Comparison of ENCODE assay signal across 13 cellular contexts in the genomic region with DNA sequence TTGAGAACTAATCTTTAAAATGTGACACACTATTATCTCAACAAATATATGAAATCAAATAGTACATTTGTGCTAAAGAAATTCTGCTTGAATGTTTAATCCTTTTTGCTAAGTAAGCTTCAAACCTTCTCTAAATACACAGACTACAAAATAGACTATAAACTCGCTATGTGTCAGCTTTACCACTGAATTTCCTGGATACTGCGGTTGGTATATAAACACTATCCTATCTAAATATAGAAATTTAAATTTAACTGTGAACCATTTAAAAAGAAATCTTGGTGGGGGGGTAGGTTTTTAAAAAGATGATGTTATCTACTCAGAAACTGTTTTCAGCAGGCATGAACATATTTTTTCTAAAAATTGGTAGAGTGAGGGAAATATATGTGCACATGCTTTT.
DNase-seq lines count a peak whose midpoint lies in the region; ATAC-seq and TF ChIP-seq lines count a peak whose summit lies in the region.
"Had no signal": no experiment of that assay in that cellular context is flagged by ENCODE, and none has a peak within 500 bp of the region (broad histone marks: within the 10 kb centered on the region; RNA-seq: fewer than 3 reads in every experiment).

No MANE protein-coding gene starts in this region.

- H3K9me3 ChIP-seq in SJSA1 (replicated peaks) = no peaks in the 10 kb centered on the region; the same call in 1 of the 2 replicates
- H3K9me3 ChIP-seq: adrenal gland had no signal

- H3K27ac ChIP-seq in SJSA1 = peak overlapping the region; percentile 4
- H3K27ac ChIP-seq in dorsolateral prefrontal cortex = no peak overlapping the region
- H3K27ac ChIP-seq: adrenal gland, foreskin keratinocyte had no signal

- TF ChIP-seq CTCF in dorsolateral prefrontal cortex (IDR thresholded peaks at IDR 0.05 in 54 of 56, conservative IDR thresholded peaks at IDR 0.05 in 2 of 56; ENCODE audit: low read depth in 1 of 56, partially characterized antibody in 56 of 56) = no peak

- no peak for DNase-seq in stimulated activated naive CD8-positive, alpha-beta T cell treated with anti-CD3 and anti-CD28 coated beads, Interleukin-15, Interleukin-2, amounts not matched to agents 100 U/mL and 50 U/mL, for 24 hours
- no peak for DNase-seq in stimulated activated naive CD8-positive, alpha-beta T cell treated with anti-CD3 and anti-CD28 coated beads, Interleukin-15, amount 100 ng/mL, for 72 hours
- DNase-seq in SJSA1 (ENCODE audit: low read depth in 1 of 2, low spot score in 2 of 2) (peak in 1 of 2 experiments; percentile 53), fibroblast of peridontal ligament (ENCODE audit: extremely low read depth) (peak; percentile 41), CD1c-positive myeloid dendritic cell (ENCODE audit: extremely low spot score) (no peak), dorsolateral prefrontal cortex (no peak), SKM-1 treated with dmso at 0.1 percent for 144 hours (lab: John Stamatoyannopoulos, UW; ENCODE audit: unreplicated experiment) (no peak), NCI-H1436 treated with DMSO at 0.1 percent for 48 hours (lab: John Stamatoyannopoulos, UW) (no peak)
- DNase-seq: activated CD8-positive, alpha-beta memory T cell treated with anti-CD3 and anti-CD28 coated beads for 24 hours; adrenal gland; foreskin keratinocyte; islet precursor cell had no signal

- no peaks in the 10 kb centered on the region for H3K27me3 Mint-ChIP-seq in stimulated activated naive CD8-positive, alpha-beta T cell treated with anti-CD3 and anti-CD28 coated beads, Interleukin-15, amount 100 ng/mL, for 72 hours

- H3K4me1 Mint-ChIP-seq in stimulated activated naive CD8-positive, alpha-beta T cell treated with anti-CD3 and anti-CD28 coated beads, Interleukin-15, amount 100 ng/mL, for 72 hours = peaks cover 17% of the 10 kb centered on the region

- H3K27me3 ChIP-seq in SJSA1 (replicated peaks) (no peaks in the 10 kb centered on the region), dorsolateral prefrontal cortex (no peaks in the 10 kb centered on the region)
- H3K27me3 ChIP-seq: adrenal gland, foreskin keratinocyte had no signal

- H3K36me3 ChIP-seq in SJSA1 = no peaks in the 10 kb centered on the region
- H3K36me3 ChIP-seq: adrenal gland had no signal

- peaks cover 6 to 16% of the 10 kb centered on the region in 2 donors for H3K9me3 Mint-ChIP-seq in stimulated activated naive CD8-positive, alpha-beta T cell treated with anti-CD3 and anti-CD28 coated beads, Interleukin-15, amount 100 ng/mL, for 72 hours

- ATAC-seq in stimulated activated naive CD8-positive, alpha-beta T cell treated with anti-CD3 and anti-CD28 coated beads, Interleukin-15, Interleukin-2, amounts not matched to agents 100 U/mL and 50 U/mL, for 24 hours = peak; percentile 68
- no peak for ATAC-seq in stimulated activated naive CD8-positive, alpha-beta T cell treated with anti-CD3 and anti-CD28 coated beads, Interleukin-15, amount 100 ng/mL, for 72 hours
- ATAC-seq: foreskin keratinocyte, Panc1 had no signal

- no peak overlapping the region for H3K27ac Mint-ChIP-seq in stimulated activated naive CD8-positive, alpha-beta T cell treated with anti-CD3 and anti-CD28 coated beads, Interleukin-15, amount 100 ng/mL, for 72 hours

- peaks cover 15% of the 10 kb centered on the region; the same call in 1 of the 2 replicates for H3K4me1 ChIP-seq in SJSA1 (replicated peaks)
- H3K4me1 ChIP-seq: adrenal gland, foreskin keratinocyte had no signal

- intact Hi-C loops in dorsolateral prefrontal cortex (cut with DNase I) = no loop called here

- H3K4me3 ChIP-seq in SJSA1 (no peak overlapping the region), dorsolateral prefrontal cortex (no peak overlapping the region)
- H3K4me3 ChIP-seq: adrenal gland had no signal

- no peak overlapping the region for H3K4me3 Mint-ChIP-seq in stimulated activated naive CD8-positive, alpha-beta T cell treated with anti-CD3 and anti-CD28 coated beads, Interleukin-15, amount 100 ng/mL, for 72 hours
